In the genomic region with DNA sequence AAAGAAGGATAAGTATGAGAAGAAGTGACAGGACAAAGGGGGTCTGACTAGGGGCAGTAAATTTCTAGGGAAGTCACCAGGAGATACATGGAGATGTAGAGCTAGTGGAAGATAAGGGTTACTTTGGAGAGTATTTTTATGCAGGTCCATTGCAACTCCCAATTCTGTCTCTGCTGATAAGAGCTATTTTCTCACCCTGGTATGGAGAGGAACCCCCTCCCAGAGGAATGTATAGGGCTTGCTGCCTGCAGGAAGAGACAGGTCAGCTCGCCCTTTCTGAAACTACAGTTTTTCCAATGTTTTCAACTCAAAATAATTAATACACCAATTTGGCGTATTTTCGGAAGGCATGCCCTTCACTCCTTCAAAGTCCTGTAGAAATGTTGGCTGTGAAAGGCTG, we compare ENCODE assay signal across 22 cellular contexts. TPM values are rescaled to one million over a fixed set of nuclear protein-coding genes. Genes with fewer than 3 reads are reported as not detected.
"Had no signal": no experiment of that assay in that cellular context is flagged by ENCODE, and none has a peak within 500 bp of the region (broad histone marks: within the 10 kb centered on the region; RNA-seq: fewer than 3 reads in every experiment).

No MANE protein-coding gene starts in this region.

- ATAC-seq: activated CD4-positive, CD25-positive, alpha-beta regulatory T cell treated with anti-CD3 and anti-CD28 coated beads, Interleukin-2, amount 50 U/mL, for 24 hours; activated CD8-positive, alpha-beta T cell treated with anti-CD3 and anti-CD28 coated beads for 36 hours had no signal

- H3K4me3 Mint-ChIP-seq: activated CD8-positive, alpha-beta T cell treated with anti-CD3 and anti-CD28 coated beads for 36 hours; activated naive CD8-positive, alpha-beta T cell treated with anti-CD3 and anti-CD28 coated beads, Interleukin-2, amount 10 ng/mL, durations not matched to agents 7 days and 5 days had no signal

- H3K4me3 ChIP-seq: adrenal gland had no signal

- H3K4me1 ChIP-seq: adrenal gland had no signal

- H3K27ac Mint-ChIP-seq: activated CD8-positive, alpha-beta T cell treated with anti-CD3 and anti-CD28 coated beads for 36 hours; activated naive CD8-positive, alpha-beta T cell treated with anti-CD3 and anti-CD28 coated beads, Interleukin-2, amount 10 ng/mL, durations not matched to agents 7 days and 5 days had no signal

- H3K36me3 ChIP-seq: adrenal gland had no signal

- FAIRE-seq: bronchial epithelial cell, RCC 7860 had no signal

- H3K4me1 Mint-ChIP-seq: activated naive CD8-positive, alpha-beta T cell treated with anti-CD3 and anti-CD28 coated beads, Interleukin-2, amount 10 ng/mL, durations not matched to agents 7 days and 5 days had no signal

- H3K27ac ChIP-seq: adrenal gland, VCaP had no signal

- H3K36me3 Mint-ChIP-seq: activated naive CD8-positive, alpha-beta T cell treated with anti-CD3 and anti-CD28 coated beads, Interleukin-2, amount 10 ng/mL, durations not matched to agents 7 days and 5 days had no signal

- H3K9me3 Mint-ChIP-seq: activated CD8-positive, alpha-beta T cell treated with anti-CD3 and anti-CD28 coated beads for 36 hours; activated naive CD8-positive, alpha-beta T cell treated with anti-CD3 and anti-CD28 coated beads, Interleukin-2, amount 10 ng/mL, durations not matched to agents 7 days and 5 days had no signal

- H3K27me3 ChIP-seq: adrenal gland had no signal

- DNase-seq: activated CD4-positive, alpha-beta T cell treated with anti-CD3 and anti-CD28 coated beads for 4 hours; activated CD8-positive, alpha-beta memory T cell treated with anti-CD3 and anti-CD28 coated beads, Interleukin-2, amount 50 U/mL, for 4 hours; activated CD8-positive, alpha-beta T cell treated with anti-CD3 and anti-CD28 coated beads for 36 hours; activated naive CD4-positive, alpha-beta T cell treated with anti-CD3 and anti-CD28 coated beads, Interleukin-2, amount 50 U/mL, for 16 hours; activated naive CD8-positive, alpha-beta T cell treated with anti-CD3 and anti-CD28 coated beads, Interleukin-2, amount 10 ng/mL, durations not matched to agents 7 days and 5 days; anterior cingulate cortex; Karpas-422; MM.1S; NCI-H1105 treated with DMSO at 0.1 percent for 48 hours; NCI-H1436 treated with DMSO at 0.1 percent for 48 hours; NCI-H187; NCI-H2081; NCI-H446; NCI-H524; SIG-M5; T-helper 1 cell had no signal

- H3K9me3 ChIP-seq: adrenal gland had no signal

RNA-seq across cellular contexts. Expression of a gene that starts 11.4 kb away (rescaled TPM):
- total RNA-seq: activated CD8-positive, alpha-beta T cell treated with anti-CD3 and anti-CD28 coated beads for 36 hours; activated naive CD8-positive, alpha-beta T cell treated with anti-CD3 and anti-CD28 coated beads, Interleukin-2, amount 10 ng/mL, durations not matched to agents 7 days and 5 days; T-helper 2 cell treated with Interferon-gamma antibody and Interleukin-4, amounts not matched to agents 100 ng/mL and 5 ng/mL, for 36 hours had no signal
